Comparison of ENCODE assay signal across 9 cellular contexts in genomic region chr18:62744076-62744705, GRCh38. TPM values are rescaled to one million over a fixed set of nuclear protein-coding genes. Genes with fewer than 3 reads are reported as not detected.
DNase-seq lines count a peak whose midpoint lies in the region; FAIRE-seq and TF ChIP-seq lines count a peak whose summit lies in the region.
"Had no signal": no experiment of that assay in that cellular context is flagged by ENCODE, and none has a peak within 500 bp of the region (broad histone marks: within the 10 kb centered on the region; RNA-seq: fewer than 3 reads in every experiment).

No MANE protein-coding gene starts in this region.

- H3K36me3 ChIP-seq in HEK293 (ENCODE audit: control insufficient read depth in 2 of 2, insufficient read depth in 1 of 2, low read length in 2 of 2) = no peaks in the 10 kb centered on the region
- no peaks in the 10 kb centered on the region for H3K36me3 ChIP-seq in liver (ENCODE audit: control insufficient read depth in 4 of 4, insufficient read depth in 3 of 4, low read depth in 1 of 4, low read length in 3 of 4)
- no peaks in the 10 kb centered on the region for H3K36me3 ChIP-seq in SJCRH30

- H3K27ac ChIP-seq in HEK293 (ENCODE audit: extremely low read depth, low read depth, low read length) (no peak overlapping the region), liver (ENCODE audit: low read depth in 1 of 2, low read length in 2 of 2) (peak overlapping the region; percentile 48 to 52), SJCRH30 (no peak overlapping the region)

- H3K27me3 ChIP-seq in liver (ENCODE audit: control insufficient read depth in 4 of 4, insufficient read depth in 4 of 4, low read length in 3 of 4) (no peaks in the 10 kb centered on the region), SJCRH30 (no peaks in the 10 kb centered on the region)

- no peak for TF ChIP-seq RAD21 in liver (IDR thresholded peaks at IDR 0.05)

- 65% methylated on average over 3 of the region's 3 CpGs for WGBS in liver

- peak; percentile 80 for FAIRE-seq in GM12892 (lab: Jason Lieb, UNC)

- H3K9me3 ChIP-seq in HEK293 (ENCODE audit: control insufficient read depth, insufficient read depth, low read depth, low read length) (no peaks in the 10 kb centered on the region; the same call in 1 of the 2 replicates), liver (ENCODE audit: control insufficient read depth in 4 of 4, low read length in 3 of 4) (no peaks in the 10 kb centered on the region), SJCRH30 (replicated peaks) (no peaks in the 10 kb centered on the region)

- no peak for DNase-seq in GM12892 (ENCODE audit: insufficient read length)
- DNase-seq in LHCN-M2 (ENCODE audit: low read depth) = peak; percentile 19
- DNase-seq in D341Med (ENCODE audit: low spot score) = no peak
- no peak for DNase-seq in SJCRH30
- DNase-seq in NCI-H446 treated with DMSO at 0.1 percent for 48 hours (lab: John Stamatoyannopoulos, UW) = no peak
- DNase-seq in NCI-H1930 (lab: John Stamatoyannopoulos, UW) = no peak
- DNase-seq: naive thymus-derived CD8-positive, alpha-beta T cell had no signal

- POLR2A ChIA-PET in HEK293 (lab: Yijun Ruan, JAX) = no interaction called here

- CTCF ChIA-PET in HEK293 (lab: Yijun Ruan, JAX) = no interaction called here

- peak overlapping the region; percentile 0 to 51 for H3K9ac ChIP-seq in liver (ENCODE audit: low read depth in 1 of 2, low read length in 2 of 2)

- H3K4me3 ChIP-seq in HEK293 (ENCODE audit: low read depth, low read length) (no peak overlapping the region), liver (ENCODE audit: low read depth in 1 of 3, low read length in 3 of 3) (no peak overlapping the region), SJCRH30 (no peak overlapping the region)

- TF ChIP-seq CTCF in HEK293 (tag by site-specific recombination; IDR thresholded peaks at IDR 0.05) = no peak
- no peak for TF ChIP-seq CTCF in liver (IDR thresholded peaks at IDR 0.05; ENCODE audit: low read depth, low read length, missing input control)

- H3K4me1 ChIP-seq in HEK293 (ENCODE audit: control insufficient read depth, insufficient read depth, low read length) (peaks cover 38% of the 10 kb centered on the region), liver (ENCODE audit: control insufficient read depth in 4 of 4, insufficient read depth in 4 of 4, low read length in 3 of 4) (peaks cover 6 to 49% (median 27%) of the 10 kb centered on the region in 4 donors), SJCRH30 (no peaks in the 10 kb centered on the region)

- no peak for TF ChIP-seq POLR2A in GM12892 (IDR thresholded peaks at IDR 0.05; ENCODE audit: low read depth, low read length)

TF ChIP-seq in HEK293, 187 proteins besides CTCF, POLR2A, EP300 and RAD21:
- TF ChIP-seq PRDM4 (tag by site-specific recombination; IDR thresholded peaks at IDR 0.05) = no peak
- TF ChIP-seq MEIS1 (CRISPR knock-in tag; IDR thresholded peaks at IDR 0.05; ENCODE audit: borderline replicate concordance) = no peak
- TF ChIP-seq ZSCAN23 (tag by site-specific recombination; IDR thresholded peaks at IDR 0.05) = no peak
- no peak for TF ChIP-seq ZNF768 (tag by site-specific recombination; IDR thresholded peaks at IDR 0.05)
- TF ChIP-seq ZNF664 (tag by site-specific recombination; IDR thresholded peaks at IDR 0.05) = peak; percentile 52; the same call in 1 of the 2 replicates

TF ChIP-seq in liver, 16 proteins besides CTCF, POLR2A, EP300 and RAD21:
- no peak for TF ChIP-seq EGR1 (IDR thresholded peaks at IDR 0.05; ENCODE audit: low read depth in 2 of 2)
- TF ChIP-seq SP1 (IDR thresholded peaks at IDR 0.05) = no peak
- no peak for TF ChIP-seq FOXA1 (IDR thresholded peaks at IDR 0.05)
- no peak for TF ChIP-seq FOXA2 (IDR thresholded peaks at IDR 0.05)
- TF ChIP-seq TAF1 (conservative IDR thresholded peaks at IDR 0.05) = no peak
- no peak for TF ChIP-seq RXRA (IDR thresholded peaks at IDR 0.05)
- no peak for TF ChIP-seq MAX (IDR thresholded peaks at IDR 0.05)
- no peak for TF ChIP-seq HNF4G (IDR thresholded peaks at IDR 0.05)
- no peak for TF ChIP-seq HNF4A (conservative IDR thresholded peaks at IDR 0.05)
- TF ChIP-seq NR2F2 (IDR thresholded peaks at IDR 0.05) = no peak
- no peak for TF ChIP-seq JUND (IDR thresholded peaks at IDR 0.05)
- TF ChIP-seq ZBTB33 (IDR thresholded peaks at IDR 0.05) = no peak
- TF ChIP-seq ATF3 (IDR thresholded peaks at IDR 0.05) = no peak
- TF ChIP-seq YY1 (IDR thresholded peaks at IDR 0.05) = no peak
- TF ChIP-seq GABPA (IDR thresholded peaks at IDR 0.05 in 1 of 2, conservative IDR thresholded peaks at IDR 0.05 in 1 of 2) = no peak
- no peak for TF ChIP-seq REST (IDR thresholded peaks at IDR 0.05)

RNA-seq across cellular contexts. Expression of gene PHLPP1, which starts 28.9 kb away (rescaled TPM):
- 3.1 TPM for polyA plus RNA-seq in GM12892 (2012; ENCODE audit: missing spikeins)
- total RNA-seq in LHCN-M2 (2014; rRNA removed) (8.5 and 9.6 TPM in 2 replicates), liver (10 to 100 TPM; 10.5 to 14.5 TPM)
- polyA plus RNA-seq in LHCN-M2 (2012) = 2.9 TPM
- 1 to 10 TPM; 4.2 to 6.8 TPM for polyA plus RNA-seq in liver
- total RNA-seq in SJCRH30 (2014; rRNA removed; shearing (Covaris generic)) = 8.0 and 10.9 TPM in 2 replicates

Comparison
In these comparisons a context has a peak if more than half of its experiments do, and no peak if none do; other contexts are left out.
1. H3K27ac ChIP-seq: peak in liver (2 of 2); none in HEK293 (single experiment) and SJCRH30 (single experiment).